1 cellular context compared by ENCODE assay signal in genomic region chr20:21209668-21210067, GRCh38.
TF ChIP-seq lines count a peak whose summit lies in the region.

No MANE protein-coding gene starts in this region.

TF ChIP-seq in A549, 52 proteins besides CTCF, POLR2A, EP300 and RAD21 (continued from another document):
- no peak for TF ChIP-seq REST (IDR thresholded peaks at IDR 0.05)
- TF ChIP-seq SMC3 (IDR thresholded peaks at IDR 0.05), result no peak
- no peak for TF ChIP-seq FOSL2 (IDR thresholded peaks at IDR 0.05)
- no peak for TF ChIP-seq FOSL2 (CRISPR knock-in tag; IDR thresholded peaks at IDR 0.05)
- TF ChIP-seq HOXB13 (CRISPR knock-in tag; IDR thresholded peaks at IDR 0.05; ENCODE audit: low read depth), result no peak
- no peak for TF ChIP-seq JUNB (IDR thresholded peaks at IDR 0.05)
- no peak for TF ChIP-seq FOSB (CRISPR knock-in tag; IDR thresholded peaks at IDR 0.05)
- no peak for TF ChIP-seq CBX2 (IDR thresholded peaks at IDR 0.05; ENCODE audit: borderline replicate concordance, low read depth)
- no peak for TF ChIP-seq RCOR1 (IDR thresholded peaks at IDR 0.05; ENCODE audit: low read depth, low read length)
- no peak for TF ChIP-seq ZSCAN20 (CRISPR knock-in tag; IDR thresholded peaks at IDR 0.05)
- no peak for TF ChIP-seq PBX3 (IDR thresholded peaks at IDR 0.05)
- TF ChIP-seq HDAC2 (IDR thresholded peaks at IDR 0.05), result no peak
- TF ChIP-seq CHD2 (IDR thresholded peaks at IDR 0.05; ENCODE audit: low read length, partially characterized antibody), result no peak
- no peak for TF ChIP-seq MAFK (IDR thresholded peaks at IDR 0.05; ENCODE audit: partially characterized antibody)
- no peak for TF ChIP-seq TP53 (CRISPR knock-in tag; IDR thresholded peaks at IDR 0.05)
- TF ChIP-seq HOXB5 (CRISPR knock-in tag; IDR thresholded peaks at IDR 0.05), result no peak
- TF ChIP-seq SREBF2 (IDR thresholded peaks at IDR 0.05), result no peak
- no peak for TF ChIP-seq CEBPB (IDR thresholded peaks at IDR 0.05)
